In genomic region chr1:151787689-151788088, GRCh38 we compare ENCODE assay signal across 11 cellular contexts. TPM values are rescaled to one million over a fixed set of nuclear protein-coding genes. Genes with fewer than 3 reads are reported as not detected.
"Had no signal": no experiment of that assay in that cellular context is flagged by ENCODE, and none has a peak within 500 bp of the region (broad histone marks: within the 10 kb centered on the region; RNA-seq: fewer than 3 reads in every experiment).

No MANE protein-coding gene starts in this region.

- H3K36me3 ChIP-seq: HAP-1 had no signal

- H3K4me3 ChIP-seq: GM23248, GM23338, HAP-1 had no signal

- H3K9me3 ChIP-seq: HAP-1 had no signal

- ATAC-seq: GM23338, HCT116 had no signal

- H3K4me2 ChIP-seq: GM23338 had no signal

- H3K9ac ChIP-seq: GM23248 had no signal

- H2AFZ ChIP-seq: GM23248, GM23338 had no signal

- H3K27ac ChIP-seq: GM23248 had no signal

- DNase-seq: GM23248, GOT3, H7, H9, HCEC 1CT, HFFc6 had no signal

RNA-seq across cellular contexts. Expression of gene LINGO4, which starts 17.5 kb away (rescaled TPM):
- total RNA-seq: GM23248, GM23338, H1, H4, H9, HFFc6 had no signal

RNA-seq across cellular contexts. Expression of gene RORC, which starts 43.9 kb away (rescaled TPM):
- total RNA-seq: GM23248, HFFc6 had no signal

RNA-seq across cellular contexts. Expression of gene C2CD4D, which starts 51.9 kb away (rescaled TPM):
- total RNA-seq: GM23248, H4, HFFc6 had no signal
